In the genomic region with DNA sequence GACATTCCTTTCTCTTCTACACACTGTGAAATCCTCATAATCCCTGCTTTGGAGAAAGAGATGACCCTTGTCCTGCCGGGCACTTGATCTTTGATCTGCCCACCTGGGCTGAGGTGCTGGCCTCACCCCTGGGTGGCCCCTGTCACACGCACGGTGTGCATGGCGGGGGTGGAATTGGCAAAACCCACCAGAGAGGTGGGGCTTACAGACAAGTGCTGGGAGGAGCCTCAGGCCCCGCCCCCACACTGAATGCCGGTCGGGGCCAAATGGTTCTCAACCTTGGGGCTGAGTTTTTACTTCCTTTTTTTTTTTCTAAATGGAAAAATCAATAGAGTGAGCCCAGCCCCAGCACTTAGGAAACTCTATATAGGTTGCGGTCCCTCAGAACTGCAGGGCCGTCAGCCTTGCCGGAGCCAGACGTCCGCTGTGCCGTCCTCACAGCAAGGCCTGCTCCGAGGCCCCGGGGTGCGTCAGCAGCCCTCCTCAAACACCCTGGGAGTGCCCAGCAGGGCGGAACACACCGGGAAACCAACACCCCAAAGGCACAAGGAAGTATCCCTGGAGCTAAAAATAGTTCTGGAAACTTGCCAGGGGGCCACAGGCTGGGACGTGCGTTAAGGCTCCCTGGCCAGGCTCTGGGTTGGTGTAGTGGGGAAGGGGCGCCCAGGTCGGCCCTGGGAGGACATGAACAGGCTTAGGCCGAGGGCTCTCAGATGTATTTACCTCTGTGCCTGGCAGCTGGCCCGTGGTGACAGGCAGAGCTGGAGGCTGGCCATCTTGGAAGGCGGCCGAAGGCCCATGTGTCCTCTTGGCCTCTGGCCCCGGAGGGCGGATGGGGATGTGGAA, we compare ENCODE assay signal across 1 cellular context.
TF ChIP-seq lines count a peak whose summit lies in the region.

No MANE protein-coding gene starts in this region.

TF ChIP-seq in K562, 482 proteins besides CTCF, POLR2A, EP300 and RAD21 (continued from another document and continues in another):
- TF ChIP-seq, protein P1, sequence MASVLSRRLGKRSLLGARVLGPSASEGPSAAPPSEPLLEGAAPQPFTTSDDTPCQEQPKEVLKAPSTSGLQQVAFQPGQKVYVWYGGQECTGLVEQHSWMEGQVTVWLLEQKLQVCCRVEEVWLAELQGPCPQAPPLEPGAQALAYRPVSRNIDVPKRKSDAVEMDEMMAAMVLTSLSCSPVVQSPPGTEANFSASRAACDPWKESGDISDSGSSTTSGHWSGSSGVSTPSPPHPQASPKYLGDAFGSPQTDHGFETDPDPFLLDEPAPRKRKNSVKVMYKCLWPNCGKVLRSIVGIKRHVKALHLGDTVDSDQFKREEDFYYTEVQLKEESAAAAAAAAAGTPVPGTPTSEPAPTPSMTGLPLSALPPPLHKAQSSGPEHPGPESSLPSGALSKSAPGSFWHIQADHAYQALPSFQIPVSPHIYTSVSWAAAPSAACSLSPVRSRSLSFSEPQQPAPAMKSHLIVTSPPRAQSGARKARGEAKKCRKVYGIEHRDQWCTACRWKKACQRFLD (CRISPR knock-in tag; IDR thresholded peaks at IDR 0.05), result peak; percentile 62; the same call in 1 of the 2 replicates
- no peak for TF ChIP-seq E2F3 (CRISPR knock-in tag; IDR thresholded peaks at IDR 0.05)
- TF ChIP-seq MYNN (IDR thresholded peaks at IDR 0.05), result no peak
- no peak for TF ChIP-seq MYNN (CRISPR knock-in tag; IDR thresholded peaks at IDR 0.05)
- TF ChIP-seq LEF1 (IDR thresholded peaks at IDR 0.05), result peak; percentile 35; the same call in 1 of the 2 replicates
- TF ChIP-seq FUS (optimal IDR thresholded peaks at IDR 0.05; ENCODE audit: low read depth, low read length), result no peak
- TF ChIP-seq, protein P2, sequence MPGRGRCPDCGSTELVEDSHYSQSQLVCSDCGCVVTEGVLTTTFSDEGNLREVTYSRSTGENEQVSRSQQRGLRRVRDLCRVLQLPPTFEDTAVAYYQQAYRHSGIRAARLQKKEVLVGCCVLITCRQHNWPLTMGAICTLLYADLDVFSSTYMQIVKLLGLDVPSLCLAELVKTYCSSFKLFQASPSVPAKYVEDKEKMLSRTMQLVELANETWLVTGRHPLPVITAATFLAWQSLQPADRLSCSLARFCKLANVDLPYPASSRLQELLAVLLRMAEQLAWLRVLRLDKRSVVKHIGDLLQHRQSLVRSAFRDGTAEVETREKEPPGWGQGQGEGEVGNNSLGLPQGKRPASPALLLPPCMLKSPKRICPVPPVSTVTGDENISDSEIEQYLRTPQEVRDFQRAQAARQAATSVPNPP (IDR thresholded peaks at IDR 0.05; ENCODE audit: borderline replicate concordance, insufficient read depth, insufficient read length), result no peak
- TF ChIP-seq NR2C1 (IDR thresholded peaks at IDR 0.05), result no peak
- TF ChIP-seq NR2C1 (tag; IDR thresholded peaks at IDR 0.05), result no peak
- TF ChIP-seq, protein P3, sequence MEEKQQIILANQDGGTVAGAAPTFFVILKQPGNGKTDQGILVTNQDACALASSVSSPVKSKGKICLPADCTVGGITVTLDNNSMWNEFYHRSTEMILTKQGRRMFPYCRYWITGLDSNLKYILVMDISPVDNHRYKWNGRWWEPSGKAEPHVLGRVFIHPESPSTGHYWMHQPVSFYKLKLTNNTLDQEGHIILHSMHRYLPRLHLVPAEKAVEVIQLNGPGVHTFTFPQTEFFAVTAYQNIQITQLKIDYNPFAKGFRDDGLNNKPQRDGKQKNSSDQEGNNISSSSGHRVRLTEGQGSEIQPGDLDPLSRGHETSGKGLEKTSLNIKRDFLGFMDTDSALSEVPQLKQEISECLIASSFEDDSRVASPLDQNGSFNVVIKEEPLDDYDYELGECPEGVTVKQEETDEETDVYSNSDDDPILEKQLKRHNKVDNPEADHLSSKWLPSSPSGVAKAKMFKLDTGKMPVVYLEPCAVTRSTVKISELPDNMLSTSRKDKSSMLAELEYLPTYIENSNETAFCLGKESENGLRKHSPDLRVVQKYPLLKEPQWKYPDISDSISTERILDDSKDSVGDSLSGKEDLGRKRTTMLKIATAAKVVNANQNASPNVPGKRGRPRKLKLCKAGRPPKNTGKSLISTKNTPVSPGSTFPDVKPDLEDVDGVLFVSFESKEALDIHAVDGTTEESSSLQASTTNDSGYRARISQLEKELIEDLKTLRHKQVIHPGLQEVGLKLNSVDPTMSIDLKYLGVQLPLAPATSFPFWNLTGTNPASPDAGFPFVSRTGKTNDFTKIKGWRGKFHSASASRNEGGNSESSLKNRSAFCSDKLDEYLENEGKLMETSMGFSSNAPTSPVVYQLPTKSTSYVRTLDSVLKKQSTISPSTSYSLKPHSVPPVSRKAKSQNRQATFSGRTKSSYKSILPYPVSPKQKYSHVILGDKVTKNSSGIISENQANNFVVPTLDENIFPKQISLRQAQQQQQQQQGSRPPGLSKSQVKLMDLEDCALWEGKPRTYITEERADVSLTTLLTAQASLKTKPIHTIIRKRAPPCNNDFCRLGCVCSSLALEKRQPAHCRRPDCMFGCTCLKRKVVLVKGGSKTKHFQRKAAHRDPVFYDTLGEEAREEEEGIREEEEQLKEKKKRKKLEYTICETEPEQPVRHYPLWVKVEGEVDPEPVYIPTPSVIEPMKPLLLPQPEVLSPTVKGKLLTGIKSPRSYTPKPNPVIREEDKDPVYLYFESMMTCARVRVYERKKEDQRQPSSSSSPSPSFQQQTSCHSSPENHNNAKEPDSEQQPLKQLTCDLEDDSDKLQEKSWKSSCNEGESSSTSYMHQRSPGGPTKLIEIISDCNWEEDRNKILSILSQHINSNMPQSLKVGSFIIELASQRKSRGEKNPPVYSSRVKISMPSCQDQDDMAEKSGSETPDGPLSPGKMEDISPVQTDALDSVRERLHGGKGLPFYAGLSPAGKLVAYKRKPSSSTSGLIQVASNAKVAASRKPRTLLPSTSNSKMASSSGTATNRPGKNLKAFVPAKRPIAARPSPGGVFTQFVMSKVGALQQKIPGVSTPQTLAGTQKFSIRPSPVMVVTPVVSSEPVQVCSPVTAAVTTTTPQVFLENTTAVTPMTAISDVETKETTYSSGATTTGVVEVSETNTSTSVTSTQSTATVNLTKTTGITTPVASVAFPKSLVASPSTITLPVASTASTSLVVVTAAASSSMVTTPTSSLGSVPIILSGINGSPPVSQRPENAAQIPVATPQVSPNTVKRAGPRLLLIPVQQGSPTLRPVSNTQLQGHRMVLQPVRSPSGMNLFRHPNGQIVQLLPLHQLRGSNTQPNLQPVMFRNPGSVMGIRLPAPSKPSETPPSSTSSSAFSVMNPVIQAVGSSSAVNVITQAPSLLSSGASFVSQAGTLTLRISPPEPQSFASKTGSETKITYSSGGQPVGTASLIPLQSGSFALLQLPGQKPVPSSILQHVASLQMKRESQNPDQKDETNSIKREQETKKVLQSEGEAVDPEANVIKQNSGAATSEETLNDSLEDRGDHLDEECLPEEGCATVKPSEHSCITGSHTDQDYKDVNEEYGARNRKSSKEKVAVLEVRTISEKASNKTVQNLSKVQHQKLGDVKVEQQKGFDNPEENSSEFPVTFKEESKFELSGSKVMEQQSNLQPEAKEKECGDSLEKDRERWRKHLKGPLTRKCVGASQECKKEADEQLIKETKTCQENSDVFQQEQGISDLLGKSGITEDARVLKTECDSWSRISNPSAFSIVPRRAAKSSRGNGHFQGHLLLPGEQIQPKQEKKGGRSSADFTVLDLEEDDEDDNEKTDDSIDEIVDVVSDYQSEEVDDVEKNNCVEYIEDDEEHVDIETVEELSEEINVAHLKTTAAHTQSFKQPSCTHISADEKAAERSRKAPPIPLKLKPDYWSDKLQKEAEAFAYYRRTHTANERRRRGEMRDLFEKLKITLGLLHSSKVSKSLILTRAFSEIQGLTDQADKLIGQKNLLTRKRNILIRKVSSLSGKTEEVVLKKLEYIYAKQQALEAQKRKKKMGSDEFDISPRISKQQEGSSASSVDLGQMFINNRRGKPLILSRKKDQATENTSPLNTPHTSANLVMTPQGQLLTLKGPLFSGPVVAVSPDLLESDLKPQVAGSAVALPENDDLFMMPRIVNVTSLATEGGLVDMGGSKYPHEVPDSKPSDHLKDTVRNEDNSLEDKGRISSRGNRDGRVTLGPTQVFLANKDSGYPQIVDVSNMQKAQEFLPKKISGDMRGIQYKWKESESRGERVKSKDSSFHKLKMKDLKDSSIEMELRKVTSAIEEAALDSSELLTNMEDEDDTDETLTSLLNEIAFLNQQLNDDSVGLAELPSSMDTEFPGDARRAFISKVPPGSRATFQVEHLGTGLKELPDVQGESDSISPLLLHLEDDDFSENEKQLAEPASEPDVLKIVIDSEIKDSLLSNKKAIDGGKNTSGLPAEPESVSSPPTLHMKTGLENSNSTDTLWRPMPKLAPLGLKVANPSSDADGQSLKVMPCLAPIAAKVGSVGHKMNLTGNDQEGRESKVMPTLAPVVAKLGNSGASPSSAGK (IDR thresholded peaks at IDR 0.05), result no peak
- no peak for TF ChIP-seq ZNF23 (CRISPR knock-in tag; IDR thresholded peaks at IDR 0.05)
- no peak for TF ChIP-seq TARDBP (IDR thresholded peaks at IDR 0.05)
- no peak for TF ChIP-seq GATA2 (CRISPR knock-in tag; IDR thresholded peaks at IDR 0.05)
- TF ChIP-seq, protein P4, sequence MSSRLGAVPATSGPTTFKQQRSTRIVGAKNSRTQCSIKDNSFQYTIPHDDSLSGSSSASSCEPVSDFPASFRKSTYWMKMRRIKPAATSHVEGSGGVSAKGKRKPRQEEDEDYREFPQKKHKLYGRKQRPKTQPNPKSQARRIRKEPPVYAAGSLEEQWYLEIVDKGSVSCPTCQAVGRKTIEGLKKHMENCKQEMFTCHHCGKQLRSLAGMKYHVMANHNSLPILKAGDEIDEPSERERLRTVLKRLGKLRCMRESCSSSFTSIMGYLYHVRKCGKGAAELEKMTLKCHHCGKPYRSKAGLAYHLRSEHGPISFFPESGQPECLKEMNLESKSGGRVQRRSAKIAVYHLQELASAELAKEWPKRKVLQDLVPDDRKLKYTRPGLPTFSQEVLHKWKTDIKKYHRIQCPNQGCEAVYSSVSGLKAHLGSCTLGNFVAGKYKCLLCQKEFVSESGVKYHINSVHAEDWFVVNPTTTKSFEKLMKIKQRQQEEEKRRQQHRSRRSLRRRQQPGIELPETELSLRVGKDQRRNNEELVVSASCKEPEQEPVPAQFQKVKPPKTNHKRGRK (tag; IDR thresholded peaks at IDR 0.05), result no peak
- no peak for TF ChIP-seq ZNF695 (CRISPR knock-in tag; IDR thresholded peaks at IDR 0.05)
- TF ChIP-seq TEAD2 (tag; IDR thresholded peaks at IDR 0.05), result no peak
- no peak for TF ChIP-seq DLX4 (CRISPR knock-in tag; IDR thresholded peaks at IDR 0.05)
- TF ChIP-seq ZNF316 (IDR thresholded peaks at IDR 0.05), result no peak
- TF ChIP-seq TEAD1 (CRISPR knock-in tag; IDR thresholded peaks at IDR 0.05), result no peak
- no peak for TF ChIP-seq YBX1 (IDR thresholded peaks at IDR 0.05)
- no peak for TF ChIP-seq ZNF507 (tag; conservative IDR thresholded peaks at IDR 0.05)
- no peak for TF ChIP-seq CAMTA2 (CRISPR knock-in tag; conservative IDR thresholded peaks at IDR 0.05)
- 0 out of 2 replicates have a peak, but pooled peaks have one; percentile 46 for TF ChIP-seq MEF2A (IDR thresholded peaks at IDR 0.05; ENCODE audit: control insufficient read depth, low read depth, low read length)
- no peak for TF ChIP-seq ESRRA (IDR thresholded peaks at IDR 0.05; ENCODE audit: borderline replicate concordance, low read depth)
- peak; percentile 43 for TF ChIP-seq CCNT2 (IDR thresholded peaks at IDR 0.05; ENCODE audit: borderline replicate concordance, extremely low read depth, insufficient read length, low read depth, low read length)
- TF ChIP-seq KLF13 (tag; IDR thresholded peaks at IDR 0.05; ENCODE audit: borderline replicate concordance, low read depth), result no peak
- TF ChIP-seq ZNF224 (CRISPR knock-in tag; IDR thresholded peaks at IDR 0.05), result no peak
- TF ChIP-seq, protein P5, sequence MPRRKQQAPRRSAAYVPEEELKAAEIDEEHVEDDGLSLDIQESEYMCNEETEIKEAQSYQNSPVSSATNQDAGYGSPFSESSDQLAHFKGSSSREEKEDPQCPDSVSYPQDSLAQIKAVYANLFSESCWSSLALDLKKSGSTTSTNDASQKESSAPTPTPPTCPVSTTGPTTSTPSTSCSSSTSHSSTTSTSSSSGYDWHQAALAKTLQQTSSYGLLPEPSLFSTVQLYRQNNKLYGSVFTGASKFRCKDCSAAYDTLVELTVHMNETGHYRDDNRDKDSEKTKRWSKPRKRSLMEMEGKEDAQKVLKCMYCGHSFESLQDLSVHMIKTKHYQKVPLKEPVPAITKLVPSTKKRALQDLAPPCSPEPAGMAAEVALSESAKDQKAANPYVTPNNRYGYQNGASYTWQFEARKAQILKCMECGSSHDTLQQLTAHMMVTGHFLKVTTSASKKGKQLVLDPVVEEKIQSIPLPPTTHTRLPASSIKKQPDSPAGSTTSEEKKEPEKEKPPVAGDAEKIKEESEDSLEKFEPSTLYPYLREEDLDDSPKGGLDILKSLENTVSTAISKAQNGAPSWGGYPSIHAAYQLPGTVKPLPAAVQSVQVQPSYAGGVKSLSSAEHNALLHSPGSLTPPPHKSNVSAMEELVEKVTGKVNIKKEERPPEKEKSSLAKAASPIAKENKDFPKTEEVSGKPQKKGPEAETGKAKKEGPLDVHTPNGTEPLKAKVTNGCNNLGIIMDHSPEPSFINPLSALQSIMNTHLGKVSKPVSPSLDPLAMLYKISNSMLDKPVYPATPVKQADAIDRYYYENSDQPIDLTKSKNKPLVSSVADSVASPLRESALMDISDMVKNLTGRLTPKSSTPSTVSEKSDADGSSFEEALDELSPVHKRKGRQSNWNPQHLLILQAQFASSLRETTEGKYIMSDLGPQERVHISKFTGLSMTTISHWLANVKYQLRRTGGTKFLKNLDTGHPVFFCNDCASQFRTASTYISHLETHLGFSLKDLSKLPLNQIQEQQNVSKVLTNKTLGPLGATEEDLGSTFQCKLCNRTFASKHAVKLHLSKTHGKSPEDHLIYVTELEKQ (CRISPR knock-in tag; IDR thresholded peaks at IDR 0.05), result no peak
- TF ChIP-seq ZEB2 (IDR thresholded peaks at IDR 0.05), result no peak
- no peak for TF ChIP-seq DEAF1 (CRISPR knock-in tag; IDR thresholded peaks at IDR 0.05)
- TF ChIP-seq FOXK1 (CRISPR knock-in tag; IDR thresholded peaks at IDR 0.05; ENCODE audit: borderline replicate concordance), result no peak
- no peak for TF ChIP-seq DPF2 (IDR thresholded peaks at IDR 0.05)
- no peak for TF ChIP-seq ZBED1 (IDR thresholded peaks at IDR 0.05)
- no peak for TF ChIP-seq TAL1 (IDR thresholded peaks at IDR 0.05)
- TF ChIP-seq HDAC6 (IDR thresholded peaks at IDR 0.05; ENCODE audit: low read depth, low read length), result no peak
